In the genomic region with DNA sequence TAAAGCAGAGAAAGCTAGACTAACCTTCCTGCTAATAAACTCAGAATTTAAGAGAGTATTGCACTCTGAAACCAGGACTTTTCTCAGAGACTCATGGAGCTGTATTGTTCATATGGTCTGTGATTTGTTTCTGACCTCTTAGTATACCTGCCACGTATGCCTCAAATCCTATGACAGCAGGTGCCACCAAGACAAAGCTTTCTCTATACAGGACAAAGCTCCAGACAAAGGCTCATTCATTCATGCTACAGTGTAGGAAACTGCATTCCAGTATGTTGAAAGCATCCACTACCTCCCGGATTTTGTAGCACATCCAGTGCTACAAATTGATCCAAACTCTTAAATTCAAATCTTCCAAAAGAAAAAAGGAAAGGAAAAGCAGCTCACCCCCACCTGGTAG, we compare ENCODE assay signal across 7 cellular contexts.
"Had no signal": no experiment of that assay in that cellular context is flagged by ENCODE, and none has a peak within 500 bp of the region (broad histone marks: within the 10 kb centered on the region; RNA-seq: fewer than 3 reads in every experiment).

No MANE protein-coding gene starts in this region.

- H3K9me3 Mint-ChIP-seq: activated naive CD4-positive, alpha-beta T cell treated with anti-CD3 and anti-CD28 coated beads, Interleukin-2, amount 50 U/mL, for 72 hours; immature natural killer cell had no signal

- H3K4me1 Mint-ChIP-seq: endodermal cell; immature natural killer cell; stimulated activated effector memory CD8-positive, alpha-beta T cell treated with anti-CD3 and anti-CD28 coated beads, Interleukin-12 subunit alpha, Interleukin-12 subunit beta, amount 100 ng/mL, for 72 hours had no signal

- H3K4me3 Mint-ChIP-seq: endodermal cell; immature natural killer cell; stimulated activated effector memory CD8-positive, alpha-beta T cell treated with anti-CD3 and anti-CD28 coated beads, Interleukin-12 subunit alpha, Interleukin-12 subunit beta, amount 100 ng/mL, for 72 hours had no signal

- DNase-seq: activated CD4-positive, CD25-positive, alpha-beta regulatory T cell; amniotic stem cell; endodermal cell; immature natural killer cell; trophoblast cell had no signal

- H3K36me3 Mint-ChIP-seq: activated naive CD4-positive, alpha-beta T cell treated with anti-CD3 and anti-CD28 coated beads, Interleukin-2, amount 50 U/mL, for 72 hours; immature natural killer cell; stimulated activated effector memory CD8-positive, alpha-beta T cell treated with anti-CD3 and anti-CD28 coated beads, Interleukin-12 subunit alpha, Interleukin-12 subunit beta, amount 100 ng/mL, for 72 hours had no signal

- ATAC-seq: activated naive CD4-positive, alpha-beta T cell treated with anti-CD3 and anti-CD28 coated beads, Interleukin-2, amount 50 U/mL, for 72 hours; stimulated activated effector memory CD8-positive, alpha-beta T cell treated with anti-CD3 and anti-CD28 coated beads, Interleukin-12 subunit alpha, Interleukin-12 subunit beta, amount 100 ng/mL, for 72 hours had no signal

- H3K27ac Mint-ChIP-seq: activated naive CD4-positive, alpha-beta T cell treated with anti-CD3 and anti-CD28 coated beads, Interleukin-2, amount 50 U/mL, for 72 hours; endodermal cell; immature natural killer cell; stimulated activated effector memory CD8-positive, alpha-beta T cell treated with anti-CD3 and anti-CD28 coated beads, Interleukin-12 subunit alpha, Interleukin-12 subunit beta, amount 100 ng/mL, for 72 hours had no signal
